Comparison of ENCODE assay signal across 11 cellular contexts in the genomic region with DNA sequence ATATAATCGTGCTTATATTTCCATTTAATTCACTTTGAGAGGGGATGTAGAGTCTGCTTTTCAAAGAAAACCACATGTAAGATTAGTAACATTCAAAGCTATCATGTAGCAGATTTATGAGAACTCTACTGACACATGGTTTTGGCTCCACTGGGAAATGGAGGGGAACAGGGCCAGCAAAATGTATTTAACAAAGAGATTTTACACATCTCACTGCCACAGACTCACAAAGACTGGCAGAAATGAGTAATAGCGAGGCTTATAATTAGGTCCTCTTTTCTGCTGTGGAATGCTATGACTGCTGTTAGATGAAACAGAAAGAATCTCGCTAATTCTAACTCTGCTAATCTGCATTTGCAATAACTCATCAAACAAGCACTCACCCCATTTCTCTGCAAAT. TPM values are rescaled to one million over a fixed set of nuclear protein-coding genes. Genes with fewer than 3 reads are reported as not detected.
DNase-seq lines count a peak whose midpoint lies in the region; ATAC-seq and TF ChIP-seq lines count a peak whose summit lies in the region.
"Had no signal": no experiment of that assay in that cellular context is flagged by ENCODE, and none has a peak within 500 bp of the region (broad histone marks: within the 10 kb centered on the region; RNA-seq: fewer than 3 reads in every experiment).

No MANE protein-coding gene starts in this region.

- H4K20me1 ChIP-seq in Loucy (ENCODE audit: insufficient read depth, low read length, poor library complexity, severe bottlenecking): peaks cover 60% of the 10 kb centered on the region

- H3K79me2 ChIP-seq in Loucy (ENCODE audit: insufficient read depth, low read length): peaks cover 89% of the 10 kb centered on the region

- H3K4me1 Mint-ChIP-seq in CD4-positive, alpha-beta T cell (ENCODE audit: low read depth): peaks cover 65% of the 10 kb centered on the region

- no peaks in the 10 kb centered on the region for H3K9me3 Mint-ChIP-seq in CD4-positive, alpha-beta T cell

- H3K27ac Mint-ChIP-seq in CD4-positive, alpha-beta T cell: peak overlapping the region; percentile 8

- H3K27me3 ChIP-seq in CD4-positive, alpha-beta T cell (ENCODE audit: control insufficient read depth, insufficient read depth, low read length): no peaks in the 10 kb centered on the region
- H3K27me3 ChIP-seq in Loucy (ENCODE audit: insufficient read depth, low read length, poor library complexity, severe bottlenecking) (no peaks in the 10 kb centered on the region), HAP-1 (ENCODE audit: low read depth) (no peaks in the 10 kb centered on the region), upper lobe of right lung (no peaks in the 10 kb centered on the region), brain microvascular endothelial cell (replicated peaks) (no peaks in the 10 kb centered on the region)

- DNase-seq in CD4-positive, alpha-beta T cell: no peak
- DNase-seq in glomerular visceral epithelial cell (ENCODE audit: extremely low spot score) (peak; percentile 35), HAP-1 (ENCODE audit: low spot score in 2 of 2) (no peak), NCI-H2081 treated with DMSO at 0.1 percent for 48 hours (lab: John Stamatoyannopoulos, UW) (no peak), upper lobe of right lung (no peak), brain microvascular endothelial cell (no peak)
- DNase-seq: hypothalamus; NCI-H1436; stimulated activated CD8-positive, alpha-beta memory T cell treated with anti-CD3 and anti-CD28 coated beads, Interleukin-4, amount 100 ng/mL, for 48 hours had no signal

- H3K36me3 Mint-ChIP-seq in CD4-positive, alpha-beta T cell (ENCODE audit: low read depth): peaks cover 56% of the 10 kb centered on the region

- no peaks in the 10 kb centered on the region for H3F3A ChIP-seq in Loucy (ENCODE audit: low read depth)

- no peak overlapping the region for H2AFZ ChIP-seq in Loucy (ENCODE audit: low read length)

- H3K9ac ChIP-seq in Loucy (ENCODE audit: low read depth, low read length, poor library complexity, severe bottlenecking): peak overlapping the region; percentile 17

- H3K27me3 Mint-ChIP-seq in CD4-positive, alpha-beta T cell: no peaks in the 10 kb centered on the region

- H3K4me2 ChIP-seq in Loucy (ENCODE audit: low read depth, low read length, poor library complexity, severe bottlenecking): peak overlapping the region; percentile 86

- H3K4me3 Mint-ChIP-seq in CD4-positive, alpha-beta T cell: peak overlapping the region; percentile 34

- POLR2A ChIA-PET in CD4-positive, alpha-beta T cell (lab: Charles Lee): no interaction called here

- in situ Hi-C loops in HAP-1 (cut with MboI; ENCODE audit: low sequenced_read_pairs): no loop called here
- in situ Hi-C loops in brain microvascular endothelial cell (cut with HindIII; ENCODE audit: low pct_ligation_motif_present, low sequenced_read_pairs): no loop called here

- CTCF ChIA-PET in CD4-positive, alpha-beta T cell (lab: Charles Lee): no interaction called here

- peak overlapping the region; percentile 35 for H3K4me3 ChIP-seq in Loucy (ENCODE audit: low read length, poor library complexity, severe bottlenecking)
- H3K4me3 ChIP-seq in HAP-1: no peak overlapping the region
- H3K4me3 ChIP-seq in upper lobe of right lung: no peak overlapping the region
- no peak overlapping the region for H3K4me3 ChIP-seq in brain microvascular endothelial cell (ENCODE audit: low read depth, low read length)

- H3K36me3 ChIP-seq in Loucy (ENCODE audit: insufficient read depth, low read length) (no peaks in the 10 kb centered on the region), HAP-1 (replicated peaks) (peaks cover 3% of the 10 kb centered on the region), upper lobe of right lung (peaks cover 17% of the 10 kb centered on the region), brain microvascular endothelial cell (replicated peaks) (peaks cover 38% of the 10 kb centered on the region)

- no peaks in the 10 kb centered on the region for H3K9me3 ChIP-seq in CD4-positive, alpha-beta T cell (ENCODE audit: control insufficient read depth, low read length)
- H3K9me3 ChIP-seq in Loucy (ENCODE audit: insufficient read depth, low read depth, low read length) (no peaks in the 10 kb centered on the region), HAP-1 (no peaks in the 10 kb centered on the region), upper lobe of right lung (no peaks in the 10 kb centered on the region)

- no peaks in the 10 kb centered on the region for H3K9me2 ChIP-seq in Loucy (replicated peaks; ENCODE audit: low read depth, low read length)

- no peak overlapping the region for H3K27ac ChIP-seq in CD4-positive, alpha-beta T cell (ENCODE audit: low read depth, low read length)
- H3K27ac ChIP-seq in upper lobe of right lung: no peak overlapping the region
- H3K27ac ChIP-seq in brain microvascular endothelial cell: no peak overlapping the region

- intact Hi-C loops in CD4-positive, alpha-beta T cell (cut with DNase I, micrococcal nuclease): loop anchor here in 1 of 2 experiments (5.0 kb wide), 1 partner anchor 204 kb away; no protein-coding TSS in a partner anchor
- intact Hi-C loops in upper lobe of right lung (cut with DNase I): no loop called here

- H3K4me1 ChIP-seq in Loucy (ENCODE audit: insufficient read depth, low read length, poor library complexity, severe bottlenecking) (peaks cover 48% of the 10 kb centered on the region), HAP-1 (peaks cover 4% of the 10 kb centered on the region), upper lobe of right lung (peaks cover 24% of the 10 kb centered on the region)

- no peak for TF ChIP-seq CTCF in CD4-positive, alpha-beta T cell (IDR thresholded peaks at IDR 0.05)
- TF ChIP-seq CTCF in Loucy (conservative IDR thresholded peaks at IDR 0.05; ENCODE audit: low read length): no peak
- TF ChIP-seq CTCF in upper lobe of right lung (IDR thresholded peaks at IDR 0.05): no peak
- TF ChIP-seq CTCF in brain microvascular endothelial cell (IDR thresholded peaks at IDR 0.05; ENCODE audit: low read depth, low read length, missing control alignments): no peak

- ATAC-seq in CD4-positive, alpha-beta T cell (ENCODE audit: poor library complexity): no peak
- ATAC-seq in GM19395 (IDR thresholded peaks at IDR 0.05; ENCODE audit: unreplicated experiment) (peak; percentile 28), upper lobe of right lung (no peak)

RNA-seq across cellular contexts. Expression of a gene that starts 4.5 kb away (rescaled TPM):
- total RNA-seq in CD4-positive, alpha-beta T cell: 10 to 100 TPM; 33.6 to 35.2 TPM
- total RNA-seq in upper lobe of right lung: 105 TPM
